ENCODE assay signal across 9 cellular contexts in the genomic region with DNA sequence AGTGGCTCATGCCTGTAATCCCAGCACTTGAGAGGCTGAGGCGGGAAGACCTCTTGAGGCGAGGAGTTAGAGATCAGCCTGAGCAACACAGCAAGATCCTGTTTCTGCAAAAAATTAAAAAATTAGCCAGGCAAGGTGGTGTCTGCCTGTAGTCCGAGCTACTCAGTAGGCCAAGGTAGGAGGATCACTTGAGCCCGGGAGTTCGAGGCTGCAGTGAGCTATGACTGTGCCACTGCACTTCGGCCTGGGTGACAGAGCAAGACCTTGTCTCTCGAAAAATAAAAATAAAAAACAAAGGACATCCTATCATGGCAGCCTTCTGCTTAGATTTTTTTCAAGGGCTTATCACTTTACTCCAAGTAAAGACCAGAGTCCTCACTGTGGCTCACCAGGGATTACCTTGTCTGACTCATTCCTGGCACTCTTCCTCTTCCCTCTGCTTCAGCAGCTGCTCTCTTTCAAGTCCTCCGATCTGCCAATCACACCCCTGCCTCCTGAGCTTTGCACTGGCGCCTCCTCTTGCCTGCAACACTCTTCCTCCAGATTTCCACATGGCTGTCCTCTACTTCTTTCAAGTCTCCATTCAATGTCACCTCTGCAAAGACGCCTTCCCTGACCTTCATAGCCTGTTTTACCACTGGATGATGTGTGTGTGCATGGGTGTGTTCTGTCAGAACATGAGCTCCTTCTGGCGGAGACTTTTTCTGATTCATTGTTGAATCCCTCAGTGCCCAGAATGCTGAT. TPM values are rescaled to one million over a fixed set of nuclear protein-coding genes. Genes with fewer than 3 reads are reported as not detected.
DNase-seq lines count a peak whose midpoint lies in the region; ATAC-seq and TF ChIP-seq lines count a peak whose summit lies in the region.
"Had no signal": no experiment of that assay in that cellular context is flagged by ENCODE, and none has a peak within 500 bp of the region (broad histone marks: within the 10 kb centered on the region; RNA-seq: fewer than 3 reads in every experiment).

No MANE protein-coding gene starts in this region.

- CTCF ChIA-PET in SK-N-SH (lab: Yijun Ruan, JAX) = no interaction called here

- whole genome bisulfite sequencing in SK-N-SH (ENCODE audit: low lambda C conversion rate) = 86% methylated on average over 11 of the region's 11 CpGs
- WGBS in transverse colon (ENCODE audit: low coverage in 1 of 2), 2 donors = 75 to 79% methylated on average over 5 to 11 of the region's 11 CpGs

- H3K4me3 ChIP-seq in SK-N-SH (ENCODE audit: low read depth in 2 of 2, low read length in 1 of 2) (no peak overlapping the region), fibroblast of villous mesenchyme (ENCODE audit: low read depth, low read length) (no peak overlapping the region), transverse colon (no peak overlapping the region)

- in situ Hi-C loops in transverse colon (cut with MboI; ENCODE audit: low pct_ligation_motif_present in 1 of 4, low pct_unique_long_range_greater_than_20kb in 1 of 4, low sequenced_read_pairs in 3 of 4) = no loop called here

- no peaks in the 10 kb centered on the region for H3K79me2 ChIP-seq in SK-N-SH (ENCODE audit: insufficient read depth)

- no peaks in the 10 kb centered on the region for H3K9me3 Mint-ChIP-seq in activated CD4-positive, alpha-beta T cell treated with anti-CD3 and anti-CD28 coated beads, Interleukin-2, amount 10 ng/mL, durations not matched to agents 24 days and 14 days
- H3K9me3 Mint-ChIP-seq in effector memory CD8-positive, alpha-beta T cell = no peaks in the 10 kb centered on the region

- no peak overlapping the region for H2AFZ ChIP-seq in SK-N-SH (ENCODE audit: low read depth)

- H3K4me1 ChIP-seq in SK-N-SH (ENCODE audit: control insufficient read depth in 1 of 2, insufficient read depth in 2 of 2, low read depth in 1 of 2, low read length in 1 of 2) = peaks cover 0 to 11% of the 10 kb centered on the region in 2 experiments; a peak in 2 of 4 replicates
- no peaks in the 10 kb centered on the region for H3K4me1 ChIP-seq in transverse colon

- no peaks in the 10 kb centered on the region for H3K27me3 Mint-ChIP-seq in activated CD4-positive, alpha-beta T cell treated with anti-CD3 and anti-CD28 coated beads, Interleukin-2, amount 10 ng/mL, durations not matched to agents 24 days and 14 days
- no peaks in the 10 kb centered on the region for H3K27me3 Mint-ChIP-seq in effector memory CD8-positive, alpha-beta T cell

- TF ChIP-seq EP300 in SK-N-SH (IDR thresholded peaks at IDR 0.05; ENCODE audit: borderline replicate concordance in 1 of 2, low read depth in 1 of 2, low read length in 1 of 2) (no peak), transverse colon (IDR thresholded peaks at IDR 0.05; ENCODE audit: low read depth) (no peak)

- H3K27ac ChIP-seq in SK-N-SH (ENCODE audit: low read depth in 2 of 2, low read length in 1 of 2) = no peak overlapping the region
- no peak overlapping the region for H3K27ac ChIP-seq in transverse colon

- H3K27ac Mint-ChIP-seq in activated CD4-positive, alpha-beta T cell treated with anti-CD3 and anti-CD28 coated beads, Interleukin-2, amount 10 ng/mL, durations not matched to agents 24 days and 14 days = no peak overlapping the region
- H3K27ac Mint-ChIP-seq in effector memory CD8-positive, alpha-beta T cell = no peak overlapping the region

- ATAC-seq in effector memory CD8-positive, alpha-beta T cell (replicated peaks) = no peak
- no peak for ATAC-seq in HG03354 (IDR thresholded peaks at IDR 0.05; ENCODE audit: poor library complexity, severe bottlenecking, unreplicated experiment)

- POLR2A ChIA-PET in SK-N-SH (lab: Yijun Ruan, JAX) = no interaction called here

- no peak for TF ChIP-seq CTCF in SK-N-SH (IDR thresholded peaks at IDR 0.05)
- peak; percentile 12 for TF ChIP-seq CTCF in fibroblast of villous mesenchyme (IDR thresholded peaks at IDR 0.05; ENCODE audit: insufficient read depth, low read depth, low read length)
- no peak for TF ChIP-seq CTCF in transverse colon (IDR thresholded peaks at IDR 0.05)

- intact Hi-C loops in activated CD4-positive, alpha-beta T cell treated with anti-CD3 and anti-CD28 coated beads, Interleukin-2, amount 10 ng/mL, durations not matched to agents 24 days and 14 days (cut with micrococcal nuclease) = loop anchor here (5.0 kb wide), 1 partner anchor 122 kb away; no protein-coding TSS in a partner anchor
- intact Hi-C loops in transverse colon (cut with DNase I; ENCODE audit: low total_unique reads) = no loop called here

- H3K9me3 ChIP-seq in SK-N-SH = no peaks in the 10 kb centered on the region
- H3K9me3 ChIP-seq in transverse colon = no peaks in the 10 kb centered on the region

- no peaks in the 10 kb centered on the region for H4K20me1 ChIP-seq in SK-N-SH (ENCODE audit: insufficient read depth)

- DNase-seq in activated CD4-positive, alpha-beta T cell treated with anti-CD3 and anti-CD28 coated beads, Interleukin-2, amount 10 ng/mL, durations not matched to agents 24 days and 14 days = peak; percentile 50
- DNase-seq in activated CD4-positive, alpha-beta T cell treated with anti-CD3 and anti-CD28 coated beads, Interleukin-2, amount 50 U/mL, for 48 hours = no peak
- DNase-seq in SK-N-SH (no peak), fibroblast of villous mesenchyme (ENCODE audit: low read depth) (peak; percentile 80), transverse colon (peak; percentile 69)
- no peak for DNase-seq in effector memory CD8-positive, alpha-beta T cell
- no peak for DNase-seq in activated CD4-positive, alpha-beta T cell treated with anti-CD3 and anti-CD28 coated beads for 48 hours
- DNase-seq: NCI-H1105 treated with DMSO at 0.1 percent for 48 hours had no signal

- TF ChIP-seq POLR2A in transverse colon (IDR thresholded peaks at IDR 0.05) = no peak

- TF ChIP-seq RAD21 in SK-N-SH (IDR thresholded peaks at IDR 0.05; ENCODE audit: low read length) = no peak

- no peaks in the 10 kb centered on the region for H3K9me2 ChIP-seq in SK-N-SH

- H3K36me3 ChIP-seq in SK-N-SH (replicated peaks in 1 of 2; ENCODE audit: control insufficient read depth in 1 of 2, insufficient read depth in 2 of 2, low read length in 1 of 2) (no peaks in the 10 kb centered on the region), transverse colon (no peaks in the 10 kb centered on the region)

- no peaks in the 10 kb centered on the region for H3K36me3 Mint-ChIP-seq in activated CD4-positive, alpha-beta T cell treated with anti-CD3 and anti-CD28 coated beads, Interleukin-2, amount 10 ng/mL, durations not matched to agents 24 days and 14 days (ENCODE audit: low read depth)
- H3K36me3 Mint-ChIP-seq in effector memory CD8-positive, alpha-beta T cell (ENCODE audit: insufficient read depth) = no peaks in the 10 kb centered on the region

- H3K27me3 ChIP-seq in SK-N-SH (ENCODE audit: insufficient read depth) (no peaks in the 10 kb centered on the region), transverse colon (no peaks in the 10 kb centered on the region)

- no peak overlapping the region for H3K4me2 ChIP-seq in SK-N-SH

- H3F3A ChIP-seq in SK-N-SH (replicated peaks; ENCODE audit: insufficient read depth) = peaks cover 15% of the 10 kb centered on the region

- H3K9ac ChIP-seq in SK-N-SH = no peak overlapping the region

- peaks cover 3% of the 10 kb centered on the region for H3K4me1 Mint-ChIP-seq in activated CD4-positive, alpha-beta T cell treated with anti-CD3 and anti-CD28 coated beads, Interleukin-2, amount 10 ng/mL, durations not matched to agents 24 days and 14 days
- H3K4me1 Mint-ChIP-seq in effector memory CD8-positive, alpha-beta T cell (ENCODE audit: low read depth in 2 of 2) = no peaks in the 10 kb centered on the region

- H3K4me3 Mint-ChIP-seq in activated CD4-positive, alpha-beta T cell treated with anti-CD3 and anti-CD28 coated beads, Interleukin-2, amount 10 ng/mL, durations not matched to agents 24 days and 14 days = no peak overlapping the region
- no peak overlapping the region for H3K4me3 Mint-ChIP-seq in effector memory CD8-positive, alpha-beta T cell

TF ChIP-seq in SK-N-SH, 30 proteins besides CTCF, POLR2A, EP300 and RAD21 (continues in another document):
- TF ChIP-seq SIN3A (IDR thresholded peaks at IDR 0.05; ENCODE audit: borderline replicate concordance, low read depth, low read length) (no peak), GABPA (IDR thresholded peaks at IDR 0.05; ENCODE audit: low read depth) (no peak), JUND (IDR thresholded peaks at IDR 0.05) (0 out of 2 replicates have a peak, but pooled peaks have one; percentile 5), FOXJ3 (CRISPR knock-in tag; IDR thresholded peaks at IDR 0.05) (no peak), NFIC (IDR thresholded peaks at IDR 0.05; ENCODE audit: borderline replicate concordance) (peak; percentile 57; the same call in 1 of the 2 replicates), TCF12 (IDR thresholded peaks at IDR 0.05) (peak; percentile 72), TAF1 (IDR thresholded peaks at IDR 0.05; ENCODE audit: borderline replicate concordance, low read depth, low read length) (no peak), EZH2phosphoT487 (IDR thresholded peaks at IDR 0.05; ENCODE audit: borderline replicate concordance, low read depth) (no peak)
- TF ChIP-seq, protein P1, sequence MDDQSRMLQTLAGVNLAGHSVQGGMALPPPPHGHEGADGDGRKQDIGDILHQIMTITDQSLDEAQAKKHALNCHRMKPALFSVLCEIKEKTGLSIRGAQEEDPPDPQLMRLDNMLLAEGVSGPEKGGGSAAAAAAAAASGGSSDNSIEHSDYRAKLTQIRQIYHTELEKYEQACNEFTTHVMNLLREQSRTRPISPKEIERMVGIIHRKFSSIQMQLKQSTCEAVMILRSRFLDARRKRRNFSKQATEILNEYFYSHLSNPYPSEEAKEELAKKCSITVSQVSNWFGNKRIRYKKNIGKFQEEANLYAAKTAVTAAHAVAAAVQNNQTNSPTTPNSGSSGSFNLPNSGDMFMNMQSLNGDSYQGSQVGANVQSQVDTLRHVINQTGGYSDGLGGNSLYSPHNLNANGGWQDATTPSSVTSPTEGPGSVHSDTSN (IDR thresholded peaks at IDR 0.05) = peak; percentile 86
- TF ChIP-seq, protein P2, sequence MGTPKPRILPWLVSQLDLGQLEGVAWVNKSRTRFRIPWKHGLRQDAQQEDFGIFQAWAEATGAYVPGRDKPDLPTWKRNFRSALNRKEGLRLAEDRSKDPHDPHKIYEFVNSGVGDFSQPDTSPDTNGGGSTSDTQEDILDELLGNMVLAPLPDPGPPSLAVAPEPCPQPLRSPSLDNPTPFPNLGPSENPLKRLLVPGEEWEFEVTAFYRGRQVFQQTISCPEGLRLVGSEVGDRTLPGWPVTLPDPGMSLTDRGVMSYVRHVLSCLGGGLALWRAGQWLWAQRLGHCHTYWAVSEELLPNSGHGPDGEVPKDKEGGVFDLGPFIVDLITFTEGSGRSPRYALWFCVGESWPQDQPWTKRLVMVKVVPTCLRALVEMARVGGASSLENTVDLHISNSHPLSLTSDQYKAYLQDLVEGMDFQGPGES (IDR thresholded peaks at IDR 0.05; ENCODE audit: low read depth, low read length) = no peak

RNA-seq across cellular contexts. Expression of a gene that starts 7.7 kb away (rescaled TPM):
- 0.21 and 0.50 TPM in 2 replicates for total RNA-seq in activated CD4-positive, alpha-beta T cell treated with anti-CD3 and anti-CD28 coated beads, Interleukin-2, amount 10 ng/mL, durations not matched to agents 24 days and 14 days
- polyA plus RNA-seq in SK-N-SH (2012; rRNA removed) = 6.6 and 8.1 TPM in 2 replicates
- polyA plus RNA-seq in SK-N-SH (2012; cell fraction: cytosol; rRNA removed) = 10.8 and 12.0 TPM in 2 replicates
- polyA plus RNA-seq in SK-N-SH (2012; cell fraction: nucleus; rRNA removed) = 5.0 and 9.9 TPM in 2 replicates
- 13.4 and 14.8 TPM in 2 replicates for total RNA-seq in fibroblast of villous mesenchyme
- total RNA-seq in transverse colon = 1 to 10 TPM in 2 of 4 donors, under 1 TPM in 1, not detected in 1; 0.80 to 6.7 (median 4.9) TPM

Comparison
In these comparisons a context has a peak if more than half of its experiments do, and no peak if none do; other contexts are left out.
1. DNase-seq: peak in activated CD4-positive, alpha-beta T cell treated with anti-CD3 and anti-CD28 coated beads, Interleukin-2, amount 10 ng/mL, durations not matched to agents 24 days and 14 days (single experiment), fibroblast of villous mesenchyme (single experiment) and transverse colon (single experiment); none in activated CD4-positive, alpha-beta T cell treated with anti-CD3 and anti-CD28 coated beads, Interleukin-2, amount 50 U/mL, for 48 hours (0 of 2), SK-N-SH (single experiment), effector memory CD8-positive, alpha-beta T cell (0 of 3) and activated CD4-positive, alpha-beta T cell treated with anti-CD3 and anti-CD28 coated beads for 48 hours (single experiment).